Comparison of ENCODE assay signal across 10 cellular contexts in the genomic region with DNA sequence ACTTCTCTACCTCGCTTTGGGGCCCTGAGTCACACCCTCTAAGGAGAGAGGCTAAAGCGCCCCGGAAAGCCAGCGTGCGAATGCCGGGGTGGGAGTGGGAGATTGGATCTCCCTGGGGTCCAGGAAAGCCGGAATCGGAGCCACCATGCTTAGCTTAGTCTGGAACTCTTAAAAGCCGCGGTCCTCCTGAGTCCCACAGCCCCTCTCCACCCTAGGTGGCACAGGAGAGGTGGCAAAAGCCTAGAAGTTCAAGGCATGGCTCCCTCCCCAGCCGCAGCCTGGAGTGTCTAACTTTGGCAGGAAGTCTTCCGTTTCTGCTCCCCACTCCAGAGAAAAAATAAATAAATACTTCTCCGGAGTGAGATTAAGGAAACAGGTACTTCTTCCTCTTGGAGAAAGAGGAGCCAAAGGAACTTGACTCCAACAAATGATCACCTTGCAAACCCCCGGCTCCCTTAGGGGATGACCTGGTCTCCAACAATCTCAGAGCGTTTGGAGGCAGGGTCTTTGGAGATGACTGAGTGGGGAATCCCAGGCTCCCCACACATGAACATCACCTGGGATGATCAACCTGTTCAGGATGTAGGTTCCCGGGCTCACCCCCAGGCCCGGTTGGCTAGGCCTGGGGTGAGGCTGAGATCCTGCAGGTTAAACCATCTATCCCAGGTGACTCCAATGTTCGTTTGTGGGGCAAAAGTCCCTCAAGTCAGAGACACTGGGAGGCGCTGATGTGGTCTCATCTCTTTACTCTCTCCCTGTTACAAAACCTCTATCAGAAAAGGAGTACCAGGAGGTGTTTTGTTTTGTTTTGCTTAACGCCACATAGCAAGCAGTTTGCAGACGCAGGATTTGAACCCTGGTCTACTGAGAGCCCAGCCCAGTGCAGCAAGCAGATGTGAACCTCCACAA. TPM values are rescaled to one million over a fixed set of nuclear protein-coding genes. Genes with fewer than 3 reads are reported as not detected.
DNase-seq lines count a peak whose midpoint lies in the region; ATAC-seq and TF ChIP-seq lines count a peak whose summit lies in the region.
"Had no signal": no experiment of that assay in that cellular context is flagged by ENCODE, and none has a peak within 500 bp of the region (broad histone marks: within the 10 kb centered on the region; RNA-seq: fewer than 3 reads in every experiment).

No MANE protein-coding gene starts in this region.

- no peaks in the 10 kb centered on the region for H3K27me3 Mint-ChIP-seq in naive B cell

- peak overlapping the region; percentile 97 to 100 (median 99) for H3K4me3 Mint-ChIP-seq in naive B cell

- H3K4me1 Mint-ChIP-seq in naive B cell = peaks cover 65 to 70% (median 66%) of the 10 kb centered on the region in 3 donors

- ATAC-seq in naive B cell (ENCODE audit: low read depth in 2 of 2) (no peak), HG02981 (IDR thresholded peaks at IDR 0.05; ENCODE audit: unreplicated experiment) (no peak)

- H3K27ac Mint-ChIP-seq in naive B cell = peak overlapping the region; percentile 90 to 97 (median 91)

- DNase-seq in AG10803 (ENCODE audit: low read depth) (no peak), astrocyte of the cerebellum (ENCODE audit: low read depth) (no peak), naive B cell (no peak), superior temporal gyrus (ENCODE audit: extremely low spot score) (no peak), putamen (ENCODE audit: low spot score) (no peak), NCI-H748 (lab: John Stamatoyannopoulos, UW; ENCODE audit: unreplicated experiment) (no peak)
- DNase-seq: activated CD4-positive, alpha-beta T cell treated with anti-CD3 and anti-CD28 coated beads for 4 hours; NCI-H526 treated with DMSO at 0.1 percent for 48 hours had no signal

- TF ChIP-seq CTCF in AG10803 (conservative IDR thresholded peaks at IDR 0.05; ENCODE audit: low read length) (no peak), astrocyte of the cerebellum (IDR thresholded peaks at IDR 0.05; ENCODE audit: low read depth, low read length, missing control alignments) (no peak)

- peaks cover 28 to 66% of the 10 kb centered on the region in 2 donors for H3K36me3 Mint-ChIP-seq in naive B cell

- peak; percentile 36 for TF ChIP-seq POLR2A in GM19099 (IDR thresholded peaks at IDR 0.05; ENCODE audit: extremely low read depth, insufficient read length, low read depth)

- in situ Hi-C loops in astrocyte of the cerebellum (cut with HindIII; ENCODE audit: low sequenced_read_pairs) = no loop called here

- no peaks in the 10 kb centered on the region for H3K9me3 Mint-ChIP-seq in naive B cell

- H3K4me3 ChIP-seq in AG10803 (ENCODE audit: low read length) (peak overlapping the region; percentile 69), astrocyte of the cerebellum (ENCODE audit: low read depth, low read length) (peak overlapping the region; percentile 48)

RNA-seq across cellular contexts. Expression of a gene that starts 2.9 kb away (rescaled TPM):
- polyA plus RNA-seq in naive B cell (ENCODE audit: low read depth in 6 of 6) = 100 to 1,000 TPM; 130 to 259 (median 150) TPM
